Comparison of ENCODE assay signal across 19 cellular contexts in genomic region chr14:91848602-91849001, GRCh38. TPM values are rescaled to one million over a fixed set of nuclear protein-coding genes. Genes with fewer than 3 reads are reported as not detected.
DNase-seq lines count a peak whose midpoint lies in the region; ATAC-seq and TF ChIP-seq lines count a peak whose summit lies in the region.
"Had no signal": no experiment of that assay in that cellular context is flagged by ENCODE, and none has a peak within 500 bp of the region (broad histone marks: within the 10 kb centered on the region; RNA-seq: fewer than 3 reads in every experiment).

No MANE protein-coding gene starts in this region.

- no peaks in the 10 kb centered on the region for H3K27me3 Mint-ChIP-seq in CD8-positive, alpha-beta T cell (ENCODE audit: low read depth)
- peaks cover 7% of the 10 kb centered on the region for H3K27me3 Mint-ChIP-seq in nephron (ENCODE audit: low read depth)

- no peak for TF ChIP-seq EP300 in gastroesophageal sphincter (IDR thresholded peaks at IDR 0.05)

- POLR2A ChIA-PET in CD8-positive, alpha-beta T cell (lab: Charles Lee) = interaction anchor here (0.9 to 1.1 kb wide), 2 partner anchors 9 to 24 kb away, joined by 3 read pairs; no protein-coding TSS in a partner anchor

- no peaks in the 10 kb centered on the region for H3K79me2 ChIP-seq in OCI-LY3 (ENCODE audit: low read length)

- no peaks in the 10 kb centered on the region for H3K27me3 ChIP-seq in CD8-positive, alpha-beta T cell (ENCODE audit: insufficient read depth, low read length)
- H3K27me3 ChIP-seq in OCI-LY3 (ENCODE audit: low read depth, low read length) = no peaks in the 10 kb centered on the region
- no peaks in the 10 kb centered on the region for H3K27me3 ChIP-seq in uterus
- no peaks in the 10 kb centered on the region for H3K27me3 ChIP-seq in gastroesophageal sphincter
- H3K27me3 ChIP-seq: BLaER1 had no signal

- peak overlapping the region; percentile 64; the same call in 1 of the 2 replicates for H3K4me2 ChIP-seq in OCI-LY3 (ENCODE audit: low read length)
- H3K4me2 ChIP-seq: BLaER1 had no signal

- H3K4me3 Mint-ChIP-seq in CD8-positive, alpha-beta T cell = no peak overlapping the region
- no peak overlapping the region for H3K4me3 Mint-ChIP-seq in nephron
- H3K4me3 Mint-ChIP-seq: CD14-positive monocyte; CD4-positive, CD25-positive, alpha-beta regulatory T cell had no signal

- no peaks in the 10 kb centered on the region for H3K9me3 ChIP-seq in CD8-positive, alpha-beta T cell (ENCODE audit: low read length)
- H3K9me3 ChIP-seq in OCI-LY3 (ENCODE audit: insufficient read depth, low read length) (no peaks in the 10 kb centered on the region), uterus (no peaks in the 10 kb centered on the region), gastroesophageal sphincter (no peaks in the 10 kb centered on the region)
- H3K9me3 ChIP-seq: BE2C, BLaER1, Caco-2 had no signal

- no peak overlapping the region for H3K27ac ChIP-seq in CD8-positive, alpha-beta T cell (ENCODE audit: low read depth, low read length)
- H3K27ac ChIP-seq in OCI-LY3 (ENCODE audit: low read length) (no peak overlapping the region), uterus (peak overlapping the region; percentile 57 to 74), gastroesophageal sphincter (no peak overlapping the region), caudate nucleus (ENCODE audit: low read depth, low read length) (no peak overlapping the region)
- H3K27ac ChIP-seq: BLaER1 had no signal

- ATAC-seq in CD8-positive, alpha-beta T cell = no peak
- ATAC-seq in GM18870 (IDR thresholded peaks at IDR 0.05; ENCODE audit: unreplicated experiment) = no peak
- no peak for ATAC-seq in gastroesophageal sphincter

- peaks cover 84% of the 10 kb centered on the region for H3K36me3 Mint-ChIP-seq in CD8-positive, alpha-beta T cell
- no peaks in the 10 kb centered on the region for H3K36me3 Mint-ChIP-seq in nephron (ENCODE audit: low read depth)
- H3K36me3 Mint-ChIP-seq: CD14-positive monocyte had no signal

- H3K36me3 ChIP-seq in CD8-positive, alpha-beta T cell (ENCODE audit: insufficient read depth, low read length) = peaks cover 13% of the 10 kb centered on the region
- peaks cover 6% of the 10 kb centered on the region for H3K36me3 ChIP-seq in OCI-LY3 (replicated peaks; ENCODE audit: low read depth, low read length)
- no peaks in the 10 kb centered on the region for H3K36me3 ChIP-seq in uterus
- no peaks in the 10 kb centered on the region for H3K36me3 ChIP-seq in gastroesophageal sphincter
- H3K36me3 ChIP-seq: BE2C, BLaER1 had no signal

- no peak overlapping the region for H2AFZ ChIP-seq in OCI-LY3 (ENCODE audit: low read depth, low read length)

- TF ChIP-seq POLR2A in uterus (IDR thresholded peaks at IDR 0.05) = no peak
- no peak for TF ChIP-seq POLR2A in gastroesophageal sphincter (IDR thresholded peaks at IDR 0.05)

- WGBS in gastroesophageal sphincter (ENCODE audit: low coverage in 1 of 2), 2 donors = 55 to 56% methylated on average over 4 of the region's 4 CpGs

- DNase-seq in CD8-positive, alpha-beta T cell = no peak
- DNase-seq in uterus (no peak), caudate nucleus (lab: John Stamatoyannopoulos, UW) (no peak)
- no peak for DNase-seq in stimulated activated CD4-positive, alpha-beta T cell treated with anti-CD3 and anti-CD28 coated beads, Interleukin-2, amount 100 ng/mL, for 24 hours
- DNase-seq: 8988T; ACHN; BE2C; C1 segment of cervical spinal cord; Caco-2; Calu3; CD4-positive, CD25-positive, alpha-beta regulatory T cell; DMS79 treated with DMSO at 0.1 percent for 48 hours; GF-D8 had no signal

- H4K20me1 ChIP-seq in OCI-LY3 (ENCODE audit: insufficient read depth, low read length) = no peaks in the 10 kb centered on the region
- H4K20me1 ChIP-seq: BLaER1 had no signal

- no peak overlapping the region for H3K4me3 ChIP-seq in CD8-positive, alpha-beta T cell (ENCODE audit: low read depth, low read length)
- peak overlapping the region; percentile 12; the same call in 1 of the 2 replicates for H3K4me3 ChIP-seq in OCI-LY3 (ENCODE audit: low read length)
- H3K4me3 ChIP-seq in uterus = no peak overlapping the region
- no peak overlapping the region for H3K4me3 ChIP-seq in gastroesophageal sphincter
- H3K4me3 ChIP-seq: BLaER1 had no signal

- no peak for TF ChIP-seq CTCF in CD8-positive, alpha-beta T cell (IDR thresholded peaks at IDR 0.05)
- no peak for TF ChIP-seq CTCF in OCI-LY3 (IDR thresholded peaks at IDR 0.05; ENCODE audit: low read depth, low read length)
- TF ChIP-seq CTCF in nephron (IDR thresholded peaks at IDR 0.05; ENCODE audit: unreplicated experiment in 3 of 3) = no peak
- no peak for TF ChIP-seq CTCF in uterus (IDR thresholded peaks at IDR 0.05)
- no peak for TF ChIP-seq CTCF in gastroesophageal sphincter (IDR thresholded peaks at IDR 0.05)

- no peak overlapping the region for H3K9ac ChIP-seq in OCI-LY3 (ENCODE audit: low read length)
- H3K9ac ChIP-seq: BLaER1 had no signal

- peak overlapping the region; percentile 16 for H3K27ac Mint-ChIP-seq in CD8-positive, alpha-beta T cell
- H3K27ac Mint-ChIP-seq in nephron = peak overlapping the region in 2 of 3 experiments; percentile 31 to 52
- H3K27ac Mint-ChIP-seq: CD14-positive monocyte had no signal

- H3K4me1 ChIP-seq in CD8-positive, alpha-beta T cell (ENCODE audit: insufficient read depth, low read length) = peaks cover 1% of the 10 kb centered on the region
- H3K4me1 ChIP-seq in OCI-LY3 (ENCODE audit: low read length) (peaks cover 55% of the 10 kb centered on the region), uterus (no peaks in the 10 kb centered on the region), gastroesophageal sphincter (no peaks in the 10 kb centered on the region)
- H3K4me1 ChIP-seq: BE2C, BLaER1, Caco-2 had no signal

- no peaks in the 10 kb centered on the region for H3K9me3 Mint-ChIP-seq in CD8-positive, alpha-beta T cell
- no peaks in the 10 kb centered on the region for H3K9me3 Mint-ChIP-seq in nephron
- H3K9me3 Mint-ChIP-seq: CD4-positive, CD25-positive, alpha-beta regulatory T cell had no signal

- peaks cover 62% of the 10 kb centered on the region for H3K4me1 Mint-ChIP-seq in CD8-positive, alpha-beta T cell (ENCODE audit: low read depth)
- H3K4me1 Mint-ChIP-seq in nephron = peaks cover 29% of the 10 kb centered on the region

- intact Hi-C loops in CD8-positive, alpha-beta T cell (cut with DNase I, micrococcal nuclease) = no loop called here
- intact Hi-C loops in uterus (cut with DNase I; ENCODE audit: low total_unique reads) = no loop called here

- CTCF ChIA-PET in CD8-positive, alpha-beta T cell (lab: Charles Lee) = interaction anchor here (1.2 to 1.3 kb wide), 2 partner anchors 10 to 63 kb away, joined by 4 to 5 read pairs; no protein-coding TSS in a partner anchor

RNA-seq across cellular contexts. Expression of gene TC2N, which starts 18.7 kb away (rescaled TPM):
- total RNA-seq in CD8-positive, alpha-beta T cell = 100 to 1,000 TPM; 132 TPM
- total RNA-seq in uterus = 10 to 100 TPM; 25.4 to 79.1 (median 36.5) TPM
- 10 to 100 TPM; 19.9 to 38.6 (median 29.2) TPM for total RNA-seq in gastroesophageal sphincter

Comparison
In these comparisons a context has a peak if more than half of its experiments do, and no peak if none do; other contexts are left out.
1. H3K27ac ChIP-seq: peak in uterus (2 of 2); none in CD8-positive, alpha-beta T cell (single experiment), OCI-LY3 (single experiment), gastroesophageal sphincter (0 of 4) and caudate nucleus (single experiment).